Comparison of ENCODE assay signal across 1 cellular context in the genomic region with DNA sequence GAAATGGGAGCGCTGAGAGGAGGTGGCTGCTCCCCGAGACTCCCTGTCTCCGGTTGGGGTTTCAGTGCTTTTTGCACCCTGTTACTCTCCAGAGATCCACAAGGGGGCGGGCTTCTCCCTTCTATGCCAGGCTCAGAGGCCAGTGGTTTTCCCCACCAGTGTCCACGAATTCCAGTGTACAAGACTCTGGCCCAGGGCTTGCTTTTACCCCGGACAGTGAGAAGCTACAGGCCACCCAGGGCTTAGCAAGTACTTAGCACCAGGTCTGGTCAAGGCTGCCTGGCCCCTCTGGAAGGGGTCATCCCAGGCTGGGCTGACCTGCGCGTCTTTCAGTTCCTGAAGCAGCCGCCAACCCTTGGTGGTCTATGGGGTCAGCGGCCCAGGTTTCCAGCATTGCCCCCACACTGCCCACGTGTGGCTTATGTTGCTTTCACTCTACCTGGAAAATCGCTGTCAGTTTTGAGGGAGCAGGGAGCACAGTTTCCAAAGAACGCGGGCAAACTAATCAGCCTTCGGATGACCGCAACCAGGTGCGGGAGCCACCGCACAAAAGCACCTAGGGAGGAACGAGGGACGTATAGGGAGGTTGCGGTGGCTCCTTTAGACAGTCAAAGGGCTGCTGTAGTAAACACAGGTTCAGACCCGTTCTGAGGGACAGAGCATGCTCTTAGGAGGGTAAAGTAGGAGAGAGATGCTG.
TF ChIP-seq lines count a peak whose summit lies in the region.

No MANE protein-coding gene starts in this region.

TF ChIP-seq in HepG2, 621 proteins besides CTCF, POLR2A, EP300 and RAD21 (continued from another document and continues in another):
- TF ChIP-seq ZNF549 (CRISPR knock-in tag; IDR thresholded peaks at IDR 0.05), result no peak
- TF ChIP-seq, protein P1, sequence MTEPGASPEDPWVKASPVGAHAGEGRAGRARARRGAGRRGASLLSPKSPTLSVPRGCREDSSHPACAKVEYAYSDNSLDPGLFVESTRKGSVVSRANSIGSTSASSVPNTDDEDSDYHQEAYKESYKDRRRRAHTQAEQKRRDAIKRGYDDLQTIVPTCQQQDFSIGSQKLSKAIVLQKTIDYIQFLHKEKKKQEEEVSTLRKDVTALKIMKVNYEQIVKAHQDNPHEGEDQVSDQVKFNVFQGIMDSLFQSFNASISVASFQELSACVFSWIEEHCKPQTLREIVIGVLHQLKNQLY (CRISPR knock-in tag; IDR thresholded peaks at IDR 0.05), result no peak
- peak; percentile 83 for TF ChIP-seq SMC3 (IDR thresholded peaks at IDR 0.05; ENCODE audit: low read length)
- TF ChIP-seq, protein P2, sequence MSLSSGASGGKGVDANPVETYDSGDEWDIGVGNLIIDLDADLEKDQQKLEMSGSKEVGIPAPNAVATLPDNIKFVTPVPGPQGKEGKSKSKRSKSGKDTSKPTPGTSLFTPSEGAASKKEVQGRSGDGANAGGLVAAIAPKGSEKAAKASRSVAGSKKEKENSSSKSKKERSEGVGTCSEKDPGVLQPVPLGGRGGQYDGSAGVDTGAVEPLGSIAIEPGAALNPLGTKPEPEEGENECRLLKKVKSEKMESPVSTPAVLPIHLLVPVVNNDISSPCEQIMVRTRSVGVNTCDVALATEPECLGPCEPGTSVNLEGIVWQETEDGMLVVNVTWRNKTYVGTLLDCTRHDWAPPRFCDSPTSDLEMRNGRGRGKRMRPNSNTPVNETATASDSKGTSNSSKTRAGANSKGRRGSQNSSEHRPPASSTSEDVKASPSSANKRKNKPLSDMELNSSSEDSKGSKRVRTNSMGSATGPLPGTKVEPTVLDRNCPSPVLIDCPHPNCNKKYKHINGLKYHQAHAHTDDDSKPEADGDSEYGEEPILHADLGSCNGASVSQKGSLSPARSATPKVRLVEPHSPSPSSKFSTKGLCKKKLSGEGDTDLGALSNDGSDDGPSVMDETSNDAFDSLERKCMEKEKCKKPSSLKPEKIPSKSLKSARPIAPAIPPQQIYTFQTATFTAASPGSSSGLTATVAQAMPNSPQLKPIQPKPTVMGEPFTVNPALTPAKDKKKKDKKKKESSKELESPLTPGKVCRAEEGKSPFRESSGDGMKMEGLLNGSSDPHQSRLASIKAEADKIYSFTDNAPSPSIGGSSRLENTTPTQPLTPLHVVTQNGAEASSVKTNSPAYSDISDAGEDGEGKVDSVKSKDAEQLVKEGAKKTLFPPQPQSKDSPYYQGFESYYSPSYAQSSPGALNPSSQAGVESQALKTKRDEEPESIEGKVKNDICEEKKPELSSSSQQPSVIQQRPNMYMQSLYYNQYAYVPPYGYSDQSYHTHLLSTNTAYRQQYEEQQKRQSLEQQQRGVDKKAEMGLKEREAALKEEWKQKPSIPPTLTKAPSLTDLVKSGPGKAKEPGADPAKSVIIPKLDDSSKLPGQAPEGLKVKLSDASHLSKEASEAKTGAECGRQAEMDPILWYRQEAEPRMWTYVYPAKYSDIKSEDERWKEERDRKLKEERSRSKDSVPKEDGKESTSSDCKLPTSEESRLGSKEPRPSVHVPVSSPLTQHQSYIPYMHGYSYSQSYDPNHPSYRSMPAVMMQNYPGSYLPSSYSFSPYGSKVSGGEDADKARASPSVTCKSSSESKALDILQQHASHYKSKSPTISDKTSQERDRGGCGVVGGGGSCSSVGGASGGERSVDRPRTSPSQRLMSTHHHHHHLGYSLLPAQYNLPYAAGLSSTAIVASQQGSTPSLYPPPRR (CRISPR knock-in tag; IDR thresholded peaks at IDR 0.05; ENCODE audit: borderline replicate concordance), result no peak
- no peak for TF ChIP-seq ZBTB40 (IDR thresholded peaks at IDR 0.05)
- TF ChIP-seq ZBTB40 (CRISPR knock-in tag; IDR thresholded peaks at IDR 0.05), result no peak
- no peak for TF ChIP-seq KDM5A (IDR thresholded peaks at IDR 0.05; ENCODE audit: borderline replicate concordance, low read length)
- peak; percentile 85 for TF ChIP-seq STAG1 (CRISPR knock-in tag; IDR thresholded peaks at IDR 0.05)
- TF ChIP-seq HOXA3 (CRISPR knock-in tag; IDR thresholded peaks at IDR 0.05), result 0 out of 2 replicates have a peak, but pooled peaks have one; percentile 13
- TF ChIP-seq, protein P3, sequence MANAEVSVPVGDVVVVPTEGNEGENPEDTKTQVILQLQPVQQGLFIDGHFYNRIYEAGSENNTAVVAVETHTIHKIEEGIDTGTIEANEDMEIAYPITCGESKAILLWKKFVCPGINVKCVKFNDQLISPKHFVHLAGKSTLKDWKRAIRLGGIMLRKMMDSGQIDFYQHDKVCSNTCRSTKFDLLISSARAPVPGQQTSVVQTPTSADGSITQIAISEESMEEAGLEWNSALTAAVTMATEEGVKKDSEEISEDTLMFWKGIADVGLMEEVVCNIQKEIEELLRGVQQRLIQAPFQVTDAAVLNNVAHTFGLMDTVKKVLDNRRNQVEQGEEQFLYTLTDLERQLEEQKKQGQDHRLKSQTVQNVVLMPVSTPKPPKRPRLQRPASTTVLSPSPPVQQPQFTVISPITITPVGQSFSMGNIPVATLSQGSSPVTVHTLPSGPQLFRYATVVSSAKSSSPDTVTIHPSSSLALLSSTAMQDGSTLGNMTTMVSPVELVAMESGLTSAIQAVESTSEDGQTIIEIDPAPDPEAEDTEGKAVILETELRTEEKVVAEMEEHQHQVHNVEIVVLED (CRISPR knock-in tag; IDR thresholded peaks at IDR 0.05; ENCODE audit: borderline replicate concordance), result no peak
- TF ChIP-seq KLF13 (CRISPR knock-in tag; IDR thresholded peaks at IDR 0.05), result no peak
- TF ChIP-seq ZFAT (CRISPR knock-in tag; conservative IDR thresholded peaks at IDR 0.05), result no peak
- TF ChIP-seq SALL2 (CRISPR knock-in tag; IDR thresholded peaks at IDR 0.05), result 0 out of 2 replicates have a peak, but pooled peaks have one; percentile 28
- TF ChIP-seq HOXA5 (CRISPR knock-in tag; IDR thresholded peaks at IDR 0.05), result peak; percentile 66; the same call in 1 of the 2 replicates
- TF ChIP-seq ZNF709 (CRISPR knock-in tag; IDR thresholded peaks at IDR 0.05), result 0 out of 2 replicates have a peak, but pooled peaks have one; percentile 8
- peak; percentile 13 for TF ChIP-seq TEAD3 (CRISPR knock-in tag; optimal IDR thresholded peaks at IDR 0.05; ENCODE audit: borderline replicate concordance)
- no peak for TF ChIP-seq ARNT (IDR thresholded peaks at IDR 0.05)
- TF ChIP-seq ZNF567 (CRISPR knock-in tag; IDR thresholded peaks at IDR 0.05; ENCODE audit: borderline replicate concordance), result 0 out of 2 replicates have a peak, but pooled peaks have one; percentile 44
- 0 out of 2 replicates have a peak, but pooled peaks have one; percentile 34 for TF ChIP-seq ZBTB10 (CRISPR knock-in tag; IDR thresholded peaks at IDR 0.05; ENCODE audit: borderline replicate concordance)
- TF ChIP-seq ZNF446 (CRISPR knock-in tag; IDR thresholded peaks at IDR 0.05), result no peak
- 0 out of 2 replicates have a peak, but pooled peaks have one; percentile 34 for TF ChIP-seq SMAD3 (CRISPR knock-in tag; IDR thresholded peaks at IDR 0.05)
- TF ChIP-seq ZNF615 (CRISPR knock-in tag; IDR thresholded peaks at IDR 0.05; ENCODE audit: borderline replicate concordance), result no peak
- TF ChIP-seq, protein P4, sequence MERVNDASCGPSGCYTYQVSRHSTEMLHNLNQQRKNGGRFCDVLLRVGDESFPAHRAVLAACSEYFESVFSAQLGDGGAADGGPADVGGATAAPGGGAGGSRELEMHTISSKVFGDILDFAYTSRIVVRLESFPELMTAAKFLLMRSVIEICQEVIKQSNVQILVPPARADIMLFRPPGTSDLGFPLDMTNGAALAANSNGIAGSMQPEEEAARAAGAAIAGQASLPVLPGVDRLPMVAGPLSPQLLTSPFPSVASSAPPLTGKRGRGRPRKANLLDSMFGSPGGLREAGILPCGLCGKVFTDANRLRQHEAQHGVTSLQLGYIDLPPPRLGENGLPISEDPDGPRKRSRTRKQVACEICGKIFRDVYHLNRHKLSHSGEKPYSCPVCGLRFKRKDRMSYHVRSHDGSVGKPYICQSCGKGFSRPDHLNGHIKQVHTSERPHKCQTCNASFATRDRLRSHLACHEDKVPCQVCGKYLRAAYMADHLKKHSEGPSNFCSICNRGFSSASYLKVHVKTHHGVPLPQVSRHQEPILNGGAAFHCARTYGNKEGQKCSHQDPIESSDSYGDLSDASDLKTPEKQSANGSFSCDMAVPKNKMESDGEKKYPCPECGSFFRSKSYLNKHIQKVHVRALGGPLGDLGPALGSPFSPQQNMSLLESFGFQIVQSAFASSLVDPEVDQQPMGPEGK (CRISPR knock-in tag; IDR thresholded peaks at IDR 0.05), result no peak
- no peak for TF ChIP-seq PCBP2 (optimal IDR thresholded peaks at IDR 0.05; ENCODE audit: low read depth, low read length, poor library complexity, severe bottlenecking)
- TF ChIP-seq, protein P5, sequence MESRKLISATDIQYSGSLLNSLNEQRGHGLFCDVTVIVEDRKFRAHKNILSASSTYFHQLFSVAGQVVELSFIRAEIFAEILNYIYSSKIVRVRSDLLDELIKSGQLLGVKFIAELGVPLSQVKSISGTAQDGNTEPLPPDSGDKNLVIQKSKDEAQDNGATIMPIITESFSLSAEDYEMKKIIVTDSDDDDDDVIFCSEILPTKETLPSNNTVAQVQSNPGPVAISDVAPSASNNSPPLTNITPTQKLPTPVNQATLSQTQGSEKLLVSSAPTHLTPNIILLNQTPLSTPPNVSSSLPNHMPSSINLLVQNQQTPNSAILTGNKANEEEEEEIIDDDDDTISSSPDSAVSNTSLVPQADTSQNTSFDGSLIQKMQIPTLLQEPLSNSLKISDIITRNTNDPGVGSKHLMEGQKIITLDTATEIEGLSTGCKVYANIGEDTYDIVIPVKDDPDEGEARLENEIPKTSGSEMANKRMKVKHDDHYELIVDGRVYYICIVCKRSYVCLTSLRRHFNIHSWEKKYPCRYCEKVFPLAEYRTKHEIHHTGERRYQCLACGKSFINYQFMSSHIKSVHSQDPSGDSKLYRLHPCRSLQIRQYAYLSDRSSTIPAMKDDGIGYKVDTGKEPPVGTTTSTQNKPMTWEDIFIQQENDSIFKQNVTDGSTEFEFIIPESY (CRISPR knock-in tag; IDR thresholded peaks at IDR 0.05), result peak; percentile 86; the same call in 1 of the 2 replicates
- TF ChIP-seq ZNF572 (CRISPR knock-in tag; IDR thresholded peaks at IDR 0.05), result no peak
- TF ChIP-seq NR3C1 (CRISPR knock-in tag; IDR thresholded peaks at IDR 0.05), result no peak
- TF ChIP-seq NFKB2 (CRISPR knock-in tag; IDR thresholded peaks at IDR 0.05; ENCODE audit: borderline replicate concordance), result peak; percentile 68; the same call in 1 of the 2 replicates
